In the genomic region with DNA sequence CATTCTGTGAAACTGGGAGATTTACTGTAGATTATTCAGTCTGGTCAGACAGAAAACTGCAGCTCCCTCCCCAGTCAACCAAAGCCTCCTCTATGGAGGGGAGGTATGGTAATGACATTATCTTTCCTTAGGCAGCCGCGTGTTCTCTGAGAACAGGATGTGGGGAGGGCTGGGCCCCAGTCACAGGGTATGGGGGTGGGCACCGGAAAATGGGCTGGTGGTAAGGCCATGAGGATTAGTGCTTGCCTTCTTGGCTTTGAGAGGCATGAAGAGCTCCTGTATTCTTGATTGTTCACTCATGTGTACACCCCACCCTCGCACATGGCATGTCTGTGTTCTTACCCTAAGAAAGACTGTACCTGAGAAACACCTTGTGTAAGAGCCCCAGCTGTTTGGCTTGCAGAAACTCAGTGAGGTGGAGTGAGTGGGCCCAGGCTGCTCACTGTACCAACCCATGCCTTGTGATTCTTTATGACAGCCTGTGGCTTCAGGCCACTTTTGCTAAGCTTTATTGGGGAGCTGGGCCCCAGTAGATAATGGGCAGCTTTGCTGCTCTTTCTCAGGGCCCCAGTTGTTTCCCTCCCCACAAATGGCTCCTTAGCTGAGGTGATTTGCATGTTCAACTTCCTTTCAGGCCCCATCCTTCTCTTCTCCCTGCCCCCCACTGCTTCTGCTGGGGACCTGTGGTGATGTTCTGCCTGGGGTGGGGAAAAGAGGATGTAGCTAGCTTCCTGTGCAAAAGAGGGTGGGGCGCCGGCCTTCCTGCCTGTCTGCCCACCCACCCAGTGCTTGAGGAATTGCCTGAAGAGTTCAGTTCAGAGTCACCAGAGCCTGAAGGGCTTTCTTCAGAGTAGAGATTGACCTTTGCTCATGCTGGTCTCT, we compare ENCODE assay signal across 8 cellular contexts. TPM values are rescaled to one million over a fixed set of nuclear protein-coding genes. Genes with fewer than 3 reads are reported as not detected.
A peak's percentile ranks its signal among the peaks of the same experiment; 100 is the strongest.
DNase-seq lines count a peak whose midpoint lies in the region; ATAC-seq, FAIRE-seq and TF ChIP-seq lines count a peak whose summit lies in the region.

No MANE protein-coding gene starts in this region.

- intact Hi-C loops in pancreas (cut with DNase I) (no loop called here), vagina (cut with DNase I) (no loop called here)

- H3K9me3 ChIP-seq in pancreas (no peaks in the 10 kb centered on the region), vagina (no peaks in the 10 kb centered on the region)

- no peaks in the 10 kb centered on the region for H3K27me3 Mint-ChIP-seq in activated CD4-positive, alpha-beta T cell treated with anti-CD3 and anti-CD28 coated beads, Interleukin-2, amount 10 ng/mL, durations not matched to agents 7 days and 5 days
- H3K27me3 Mint-ChIP-seq in effector memory CD8-positive, alpha-beta T cell = no peaks in the 10 kb centered on the region

- no peak for TF ChIP-seq POLR2A in vagina (IDR thresholded peaks at IDR 0.05)

- H3K4me1 ChIP-seq in KMS-11 (ENCODE audit: low read depth, poor library complexity, severe bottlenecking) (peaks cover 93% of the 10 kb centered on the region), pancreas (no peaks in the 10 kb centered on the region), vagina (peaks cover 58% of the 10 kb centered on the region)

- H3K36me3 ChIP-seq in KMS-11 (ENCODE audit: insufficient read depth) (no peaks in the 10 kb centered on the region), pancreas (no peaks in the 10 kb centered on the region), vagina (no peaks in the 10 kb centered on the region)

- H3K27me3 ChIP-seq in KMS-11 (ENCODE audit: insufficient read depth, low read depth) (no peaks in the 10 kb centered on the region), pancreas (no peaks in the 10 kb centered on the region), vagina (no peaks in the 10 kb centered on the region)

- H4K20me1 ChIP-seq in KMS-11 (ENCODE audit: insufficient read depth) = no peaks in the 10 kb centered on the region

- TF ChIP-seq CTCF in KMS-11 (conservative IDR thresholded peaks at IDR 0.05; ENCODE audit: low read depth, low read length) = no peak
- no peak for TF ChIP-seq CTCF in pancreas (IDR thresholded peaks at IDR 0.05)
- TF ChIP-seq CTCF in vagina (IDR thresholded peaks at IDR 0.05) = no peak

- H3K4me3 ChIP-seq in KMS-11 (IDR thresholded peaks at IDR 0.05; ENCODE audit: insufficient read depth, low read depth, low read length) = no peak overlapping the region
- no peak overlapping the region for H3K4me3 ChIP-seq in pancreas
- H3K4me3 ChIP-seq in vagina = no peak overlapping the region

- H3K79me2 ChIP-seq in KMS-11 (ENCODE audit: insufficient read depth, low read depth) = peaks cover 93% of the 10 kb centered on the region

- no peak overlapping the region for H2AFZ ChIP-seq in KMS-11 (ENCODE audit: low read depth)

- CTCF ChIA-PET in activated CD4-positive, alpha-beta T cell treated with anti-CD3 and anti-CD28 coated beads, Interleukin-2, amount 10 ng/mL, durations not matched to agents 7 days and 5 days (lab: Charles Lee) = interaction anchor here (1.1 to 3.5 kb wide), 14 partner anchors 9 to 115 kb away, joined by 3 to 18 read pairs (median 4); no protein-coding TSS in a partner anchor

- peak overlapping the region; percentile 90 for H3K27ac Mint-ChIP-seq in activated CD4-positive, alpha-beta T cell treated with anti-CD3 and anti-CD28 coated beads, Interleukin-2, amount 10 ng/mL, durations not matched to agents 7 days and 5 days
- H3K27ac Mint-ChIP-seq in effector memory CD8-positive, alpha-beta T cell = peak overlapping the region; percentile 83 to 90

- POLR2A ChIA-PET in activated CD4-positive, alpha-beta T cell treated with anti-CD3 and anti-CD28 coated beads, Interleukin-2, amount 10 ng/mL, durations not matched to agents 7 days and 5 days (lab: Charles Lee) = interaction anchor here (0.7 kb wide), 1 partner anchor 134 kb away, joined by 3 read pairs; no protein-coding TSS in a partner anchor

- peak overlapping the region; percentile 58; the same call in 1 of the 2 replicates for H3K9ac ChIP-seq in KMS-11

- H3K27ac ChIP-seq in KMS-11 = peak overlapping the region; percentile 92
- H3K27ac ChIP-seq in pancreas = peak overlapping the region in 1 of 4 donors; percentile 48
- H3K27ac ChIP-seq in vagina = peak overlapping the region; percentile 55

- peaks cover 87% of the 10 kb centered on the region for H3K4me1 Mint-ChIP-seq in activated CD4-positive, alpha-beta T cell treated with anti-CD3 and anti-CD28 coated beads, Interleukin-2, amount 10 ng/mL, durations not matched to agents 7 days and 5 days
- H3K4me1 Mint-ChIP-seq in effector memory CD8-positive, alpha-beta T cell (ENCODE audit: low read depth in 2 of 2) = peaks cover 47 to 70% of the 10 kb centered on the region in 2 donors

- H3K4me3 Mint-ChIP-seq in activated CD4-positive, alpha-beta T cell treated with anti-CD3 and anti-CD28 coated beads, Interleukin-2, amount 10 ng/mL, durations not matched to agents 7 days and 5 days = peak overlapping the region; percentile 73
- peak overlapping the region; percentile 76 to 78 for H3K4me3 Mint-ChIP-seq in effector memory CD8-positive, alpha-beta T cell

- no peaks in the 10 kb centered on the region for H3K9me3 Mint-ChIP-seq in activated CD4-positive, alpha-beta T cell treated with anti-CD3 and anti-CD28 coated beads, Interleukin-2, amount 10 ng/mL, durations not matched to agents 7 days and 5 days
- H3K9me3 Mint-ChIP-seq in effector memory CD8-positive, alpha-beta T cell = no peaks in the 10 kb centered on the region

- H3K4me2 ChIP-seq in KMS-11 = peak overlapping the region; percentile 95

- peaks cover 66% of the 10 kb centered on the region for H3K36me3 Mint-ChIP-seq in activated CD4-positive, alpha-beta T cell treated with anti-CD3 and anti-CD28 coated beads, Interleukin-2, amount 10 ng/mL, durations not matched to agents 7 days and 5 days (ENCODE audit: low read depth)
- H3K36me3 Mint-ChIP-seq in effector memory CD8-positive, alpha-beta T cell (ENCODE audit: insufficient read depth) = peaks cover 43% of the 10 kb centered on the region

- DNase-seq in COLO829 (ENCODE audit: low spot score) (peak; percentile 77), pancreas (peak in 1 of 6 donors; percentile 39), vagina (ENCODE audit: extremely low spot score in 2 of 2) (no peak), NCI-H2081 (lab: John Stamatoyannopoulos, UW) (no peak)
- peak; percentile 79 for DNase-seq in activated CD4-positive, alpha-beta T cell treated with anti-CD3 and anti-CD28 coated beads, Interleukin-2, amount 10 ng/mL, durations not matched to agents 7 days and 5 days
- DNase-seq in effector memory CD8-positive, alpha-beta T cell = peak; percentile 43 to 60 (median 52)

- WGBS in pancreas, 2 donors = 69 to 74% methylated on average over 6 of the region's 6 CpGs

- no peak for FAIRE-seq in pancreas (lab: Jason Lieb, UNC)

- ATAC-seq in GM21529 (IDR thresholded peaks at IDR 0.05; ENCODE audit: unreplicated experiment) = peak; percentile 65
- peak; percentile 75 for ATAC-seq in effector memory CD8-positive, alpha-beta T cell (replicated peaks)
- peak in 3 of 4 donors; percentile 41 to 63 (median 48) for ATAC-seq in pancreas

RNA-seq across cellular contexts. Expression of a gene that starts 30.7 kb away (rescaled TPM):
- total RNA-seq in activated CD4-positive, alpha-beta T cell treated with anti-CD3 and anti-CD28 coated beads, Interleukin-2, amount 10 ng/mL, durations not matched to agents 7 days and 5 days = 100 to 1,000 TPM; 617 to 728 TPM
- total RNA-seq in pancreas (10 to 100 TPM; 12.4 to 99.1 (median 25.9) TPM), vagina (192 TPM)
- polyA plus RNA-seq in pancreas = 10 to 100 TPM; 18.7 to 22.6 TPM

Comparison
In these comparisons a context has a peak if more than half of its experiments do, and no peak if none do; other contexts are left out.
1. DNase-seq: peak in COLO829 (single experiment), activated CD4-positive, alpha-beta T cell treated with anti-CD3 and anti-CD28 coated beads, Interleukin-2, amount 10 ng/mL, durations not matched to agents 7 days and 5 days (single experiment) and effector memory CD8-positive, alpha-beta T cell (3 of 3); none in vagina (0 of 2) and NCI-H2081 (0 of 2).
2. Peak in every context shown above with its lines, with median percentiles within 50 percentile points of each other: ATAC-seq.